ENCODE assay signal across 26 cellular contexts in the genomic region with DNA sequence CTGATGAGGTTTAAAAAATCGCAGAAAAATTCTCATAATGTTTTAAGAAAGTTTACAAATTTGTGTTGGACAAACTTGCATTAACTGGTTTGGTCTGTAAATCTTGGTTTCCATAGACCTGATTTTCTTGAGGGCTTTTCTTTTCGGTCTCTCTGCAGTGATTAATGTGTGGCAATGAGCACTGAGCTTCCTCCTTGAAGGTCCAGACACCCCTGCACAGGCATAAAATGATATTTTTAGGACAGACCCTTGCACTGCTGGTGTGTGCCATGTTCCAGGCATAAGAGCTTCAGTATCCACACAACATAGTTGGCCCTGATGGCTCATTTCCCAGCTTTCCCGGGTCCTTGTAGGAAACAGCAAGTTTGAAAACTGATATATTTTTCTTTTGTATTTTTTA.
"Had no signal": no experiment of that assay in that cellular context is flagged by ENCODE, and none has a peak within 500 bp of the region (broad histone marks: within the 10 kb centered on the region; RNA-seq: fewer than 3 reads in every experiment).

No MANE protein-coding gene starts in this region.

- DNase-seq: activated CD4-positive, alpha-beta memory T cell treated with anti-CD3 and anti-CD28 coated beads for 36 hours; activated CD4-positive, alpha-beta T cell treated with anti-CD3 and anti-CD28 coated beads for 4 hours; activated CD8-positive, alpha-beta memory T cell treated with anti-CD3 and anti-CD28 coated beads, Interleukin-2, amount 50 U/mL, for 4 hours; activated effector memory CD4-positive, alpha-beta T cell treated with anti-CD3 and anti-CD28 coated beads, Interleukin-2, amount 50 U/mL, for 16 hours; activated naive CD4-positive, alpha-beta T cell treated with anti-CD3 and anti-CD28 coated beads for 36 hours; activated naive CD8-positive, alpha-beta T cell treated with anti-CD3 and anti-CD28 coated beads for 36 hours; activated T-cell treated with anti-CD3 and anti-CD28 coated beads, Interleukin-2, amount 50 U/mL, for 1 hour; adrenal gland; aorta; body of pancreas; cerebellar nuclear complex; cortex of kidney; heart left ventricle; hypothalamus; immature natural killer cell; kidney; left colon; mammary epithelial cell; naive B cell; ovary; right lobe of liver; stimulated activated CD4-positive, alpha-beta T cell treated with anti-CD3 and anti-CD28 coated beads, Interleukin-2, amount 100 ng/mL, for 48 hours; stimulated activated naive CD8-positive, alpha-beta T cell treated with anti-CD3 and anti-CD28 coated beads, Interleukin-15, Interleukin-2, amounts not matched to agents 100 U/mL and 50 U/mL, for 24 hours; testis; transverse colon had no signal

- H3K4me1 ChIP-seq: body of pancreas, right lobe of liver, testis, transverse colon had no signal

- ATAC-seq: body of pancreas; left colon; right lobe of liver; stimulated activated naive CD8-positive, alpha-beta T cell treated with anti-CD3 and anti-CD28 coated beads, Interleukin-15, Interleukin-2, amounts not matched to agents 100 U/mL and 50 U/mL, for 24 hours had no signal

- H3K36me3 ChIP-seq: adrenal gland, heart left ventricle, ovary, right lobe of liver, transverse colon had no signal

- H3K4me3 ChIP-seq: adrenal gland, body of pancreas, heart left ventricle, ovary, right lobe of liver, testis, transverse colon had no signal

- H3K9me3 ChIP-seq: adrenal gland, body of pancreas, heart left ventricle, ovary, right lobe of liver, testis, transverse colon had no signal

- H3K27me3 ChIP-seq: adrenal gland, body of pancreas, heart left ventricle, ovary, right lobe of liver, testis, transverse colon had no signal

- H3K27ac ChIP-seq: adrenal gland, body of pancreas, ovary, right lobe of liver, testis, transverse colon, VCaP had no signal
